16 cellular contexts compared by ENCODE assay signal in the genomic region with DNA sequence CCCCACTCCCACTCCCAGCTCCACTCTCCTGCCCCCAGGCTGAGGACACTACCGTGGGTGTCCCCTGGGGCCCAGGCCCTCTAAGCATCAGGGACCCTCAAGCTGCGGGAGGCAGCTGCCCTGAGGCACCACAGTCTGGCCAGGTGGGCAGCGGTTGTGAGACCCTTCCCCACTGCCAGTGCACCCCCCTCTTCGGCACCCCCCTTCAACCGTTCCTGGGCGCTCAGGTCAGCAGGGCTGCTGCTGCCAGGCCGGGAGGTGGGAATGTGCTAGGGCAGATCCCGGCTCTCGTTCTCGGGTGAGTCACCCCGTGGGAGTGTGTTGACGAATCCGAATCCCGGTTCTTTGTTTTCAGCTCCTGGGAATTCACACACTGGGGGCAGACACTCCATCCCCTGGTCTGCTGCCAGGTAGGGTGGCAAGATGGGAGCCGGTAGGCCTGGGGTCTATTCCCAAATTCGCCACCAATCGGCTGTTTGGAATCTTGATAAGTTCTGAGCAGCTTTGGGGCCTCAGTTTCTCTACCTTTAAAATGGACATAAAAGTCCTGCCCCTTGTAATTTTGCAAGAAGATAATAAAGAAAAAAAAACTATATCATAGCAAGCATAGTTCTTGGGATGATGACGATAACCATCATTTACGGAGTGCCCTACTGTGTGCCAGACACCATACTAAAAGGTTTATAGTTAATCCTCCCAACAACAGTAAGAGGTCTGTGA. TPM values are rescaled to one million over a fixed set of nuclear protein-coding genes. Genes with fewer than 3 reads are reported as not detected.
DNase-seq lines count a peak whose midpoint lies in the region; ATAC-seq and TF ChIP-seq lines count a peak whose summit lies in the region.
"Had no signal": no experiment of that assay in that cellular context is flagged by ENCODE, and none has a peak within 500 bp of the region (broad histone marks: within the 10 kb centered on the region; RNA-seq: fewer than 3 reads in every experiment).

No MANE protein-coding gene starts in this region.

- intact Hi-C loops in breast epithelium (cut with DNase I; ENCODE audit: low total_unique reads), result loop anchor here (5.0 kb wide), 1 partner anchor 462 kb away; no protein-coding TSS in a partner anchor

- DNase-seq in AG10803 (ENCODE audit: low read depth) (peak; percentile 39), breast epithelium (ENCODE audit: low spot score in 2 of 2) (peak in 1 of 2 donors; percentile 78), left kidney (ENCODE audit: low read depth, low spot score) (peak; percentile 35), NCI-H526 (lab: John Stamatoyannopoulos, UW) (no peak)
- no peak for DNase-seq in activated T-cell treated with anti-CD3 and anti-CD28 coated beads, Interleukin-2, amount 50 U/mL, for 72 hours
- DNase-seq: activated CD4-positive, CD25-positive, alpha-beta regulatory T cell treated with anti-CD3 and anti-CD28 coated beads, Interleukin-2, amount 50 U/mL, for 72 hours; erythroblast; NCI-H1436; OCI-M1; stimulated activated naive CD8-positive, alpha-beta T cell treated with anti-CD3 and anti-CD28 coated beads, Interleukin-15, amount 100 ng/mL, for 72 hours had no signal

- H3K36me3 Mint-ChIP-seq in activated T-cell treated with anti-CD3 and anti-CD28 coated beads, Interleukin-2, amount 50 U/mL, for 72 hours (ENCODE audit: insufficient read depth in 2 of 2), result no peaks in the 10 kb centered on the region
- H3K36me3 Mint-ChIP-seq: activated naive CD8-positive, alpha-beta T cell; memory B cell had no signal

- H3K27ac ChIP-seq in HUES48 (ENCODE audit: low read depth, low read length), result peak overlapping the region; percentile 47
- peak overlapping the region; percentile 45 to 61 for H3K27ac ChIP-seq in breast epithelium
- H3K27ac ChIP-seq: C4-2B had no signal

- H3K36me3 ChIP-seq in HUES48 (ENCODE audit: control insufficient read depth, insufficient read depth, low read length) (no peaks in the 10 kb centered on the region), breast epithelium (no peaks in the 10 kb centered on the region)

- no peaks in the 10 kb centered on the region for H3K9me3 Mint-ChIP-seq in activated T-cell treated with anti-CD3 and anti-CD28 coated beads, Interleukin-2, amount 50 U/mL, for 72 hours
- H3K9me3 Mint-ChIP-seq: memory B cell; stimulated activated naive CD8-positive, alpha-beta T cell treated with anti-CD3 and anti-CD28 coated beads, Interleukin-15, amount 100 ng/mL, for 72 hours had no signal

- TF ChIP-seq CTCF in AG10803 (conservative IDR thresholded peaks at IDR 0.05; ENCODE audit: low read length), result no peak
- peak in 1 of 3 donors; percentile 34 for TF ChIP-seq CTCF in breast epithelium (IDR thresholded peaks at IDR 0.05)

- H3K4me3 Mint-ChIP-seq in activated T-cell treated with anti-CD3 and anti-CD28 coated beads, Interleukin-2, amount 50 U/mL, for 72 hours, result no peak overlapping the region
- H3K4me3 Mint-ChIP-seq: activated naive CD8-positive, alpha-beta T cell; memory B cell; stimulated activated naive CD8-positive, alpha-beta T cell treated with anti-CD3 and anti-CD28 coated beads, Interleukin-15, amount 100 ng/mL, for 72 hours had no signal

- peaks cover 23% of the 10 kb centered on the region for H3K27me3 Mint-ChIP-seq in activated T-cell treated with anti-CD3 and anti-CD28 coated beads, Interleukin-2, amount 50 U/mL, for 72 hours (ENCODE audit: low read depth)

- H3K4me1 Mint-ChIP-seq in activated T-cell treated with anti-CD3 and anti-CD28 coated beads, Interleukin-2, amount 50 U/mL, for 72 hours (ENCODE audit: low read depth), result no peaks in the 10 kb centered on the region
- H3K4me1 Mint-ChIP-seq: memory B cell; stimulated activated naive CD8-positive, alpha-beta T cell treated with anti-CD3 and anti-CD28 coated beads, Interleukin-15, amount 100 ng/mL, for 72 hours had no signal

- peaks cover 3% of the 10 kb centered on the region for H3K4me1 ChIP-seq in HUES48 (ENCODE audit: control insufficient read depth, insufficient read depth, low read length)
- H3K4me1 ChIP-seq in breast epithelium, result no peaks in the 10 kb centered on the region

- no peak for TF ChIP-seq POLR2A in breast epithelium (IDR thresholded peaks at IDR 0.05)

- no peak overlapping the region for H3K27ac Mint-ChIP-seq in activated T-cell treated with anti-CD3 and anti-CD28 coated beads, Interleukin-2, amount 50 U/mL, for 72 hours
- H3K27ac Mint-ChIP-seq: activated naive CD8-positive, alpha-beta T cell; memory B cell; stimulated activated naive CD8-positive, alpha-beta T cell treated with anti-CD3 and anti-CD28 coated beads, Interleukin-15, amount 100 ng/mL, for 72 hours had no signal

- H3K9me3 ChIP-seq in HUES48 (ENCODE audit: control insufficient read depth, insufficient read depth, low read length) (no peaks in the 10 kb centered on the region), breast epithelium (no peaks in the 10 kb centered on the region)

- H3K4me3 ChIP-seq in AG10803 (ENCODE audit: low read length) (no peak overlapping the region), HUES48 (ENCODE audit: low read depth, low read length) (no peak overlapping the region), breast epithelium (peak overlapping the region in 1 of 3 donors; percentile 18)

- no peak overlapping the region for H3K9ac ChIP-seq in HUES48 (ENCODE audit: low read depth, low read length)

- no peak for ATAC-seq in activated T-cell treated with anti-CD3 and anti-CD28 coated beads, Interleukin-2, amount 50 U/mL, for 72 hours (replicated peaks in 1 of 2)
- ATAC-seq in GM19023 (IDR thresholded peaks at IDR 0.05; ENCODE audit: unreplicated experiment) (no peak), GM18907 (IDR thresholded peaks at IDR 0.05; ENCODE audit: unreplicated experiment) (no peak)
- ATAC-seq: stimulated activated naive CD8-positive, alpha-beta T cell treated with anti-CD3 and anti-CD28 coated beads, Interleukin-15, amount 100 ng/mL, for 72 hours had no signal

- H3K27me3 ChIP-seq in HUES48 (ENCODE audit: control insufficient read depth, insufficient read depth, low read length), result no peaks in the 10 kb centered on the region
- H3K27me3 ChIP-seq in breast epithelium, result peaks cover 0 to 3% of the 10 kb centered on the region in 2 donors

RNA-seq across cellular contexts. Expression of a gene that starts 28.5 kb away (rescaled TPM):
- total RNA-seq in breast epithelium, result 10 to 100 TPM in 2 of 3 donors, 1 to 10 TPM in 1; 1.1 to 39.1 (median 32.4) TPM
- total RNA-seq in activated T-cell treated with anti-CD3 and anti-CD28 coated beads, Interleukin-2, amount 50 U/mL, for 72 hours, result 10 to 100 TPM; 14.7 to 15.5 TPM

Comparison
In these comparisons a context has a peak if more than half of its experiments do, and no peak if none do; other contexts are left out.
1. DNase-seq: peak in AG10803 (single experiment) and left kidney (single experiment); none in activated T-cell treated with anti-CD3 and anti-CD28 coated beads, Interleukin-2, amount 50 U/mL, for 72 hours (0 of 2) and NCI-H526 (0 of 2).